In genomic region chr18:35334183-35334582, GRCh38 we compare ENCODE assay signal across 28 cellular contexts.
"Had no signal": no experiment of that assay in that cellular context is flagged by ENCODE, and none has a peak within 500 bp of the region (broad histone marks: within the 10 kb centered on the region; RNA-seq: fewer than 3 reads in every experiment).

No MANE protein-coding gene starts in this region.

- DNase-seq: activated CD4-positive, alpha-beta T cell treated with anti-CD3 and anti-CD28 coated beads for 48 hours; activated CD4-positive, alpha-beta T cell treated with anti-CD3 and anti-CD28 coated beads, Interleukin-2, amount 50 U/mL, for 48 hours; activated CD8-positive, alpha-beta memory T cell treated with anti-CD3 and anti-CD28 coated beads for 24 hours; activated gamma-delta T cell; activated naive CD4-positive, alpha-beta T cell treated with anti-CD3 and anti-CD28 coated beads, Interleukin-2, amount 10 ng/mL, durations not matched to agents 7 days and 5 days; anterior cingulate cortex; body of pancreas; cerebellar nuclear complex; dorsolateral prefrontal cortex; effector memory CD4-positive, alpha-beta T cell; islet precursor cell; left ventricle myocardium inferior; mesendoderm; pancreas; spleen; stimulated activated CD4-positive, alpha-beta T cell treated with anti-CD3 and anti-CD28 coated beads, Interleukin-2, amount 100 ng/mL, for 48 hours; stimulated activated naive CD4-positive, alpha-beta T cell treated with Interleukin-2 at 50 U/mL for 16 hours; T-helper 9 cell; uterus; WERI-Rb-1 had no signal

- H3K4me3 ChIP-seq: body of pancreas, coronary artery, dorsolateral prefrontal cortex, gastroesophageal sphincter, hepatocyte, left ventricle myocardium inferior, lung, pancreas, prostate gland, spleen, thoracic aorta, uterus had no signal

- H3K9me3 Mint-ChIP-seq: activated naive CD4-positive, alpha-beta T cell treated with anti-CD3 and anti-CD28 coated beads, Interleukin-2, amount 10 ng/mL, durations not matched to agents 7 days and 5 days; type B pancreatic cell had no signal

- H2AFZ ChIP-seq: hepatocyte had no signal

- H3K4me3 Mint-ChIP-seq: activated naive CD4-positive, alpha-beta T cell treated with anti-CD3 and anti-CD28 coated beads, Interleukin-2, amount 10 ng/mL, durations not matched to agents 7 days and 5 days; type B pancreatic cell had no signal

- H3K4me1 ChIP-seq: prostate gland, uterus had no signal

- ATAC-seq: activated CD4-positive, CD25-positive, alpha-beta regulatory T cell treated with anti-CD3 and anti-CD28 coated beads, Interleukin-2, amount 50 U/mL, for 24 hours; body of pancreas; gastroesophageal sphincter; pancreas had no signal

- H3K27ac Mint-ChIP-seq: activated naive CD4-positive, alpha-beta T cell treated with anti-CD3 and anti-CD28 coated beads, Interleukin-2, amount 10 ng/mL, durations not matched to agents 7 days and 5 days; type B pancreatic cell had no signal

- H3K27me3 ChIP-seq: body of pancreas, dorsolateral prefrontal cortex, gastroesophageal sphincter, hepatocyte, pancreas, spleen, uterus had no signal

- H3K4me2 ChIP-seq: hepatocyte had no signal

- H3K27ac ChIP-seq: body of pancreas, coronary artery, hepatocyte, left ventricle myocardium inferior, pancreas, prostate gland, spleen, uterus, WERI-Rb-1 had no signal

- H3K36me3 ChIP-seq: uterus had no signal

- H3K9me3 ChIP-seq: body of pancreas, gastroesophageal sphincter, left ventricle myocardium inferior, pancreas, prostate gland, spleen, thoracic aorta, uterus had no signal

- H3K27me3 Mint-ChIP-seq: activated naive CD4-positive, alpha-beta T cell treated with anti-CD3 and anti-CD28 coated beads, Interleukin-2, amount 10 ng/mL, durations not matched to agents 7 days and 5 days; type B pancreatic cell had no signal
